ENCODE assay signal across 28 cellular contexts in the genomic region with DNA sequence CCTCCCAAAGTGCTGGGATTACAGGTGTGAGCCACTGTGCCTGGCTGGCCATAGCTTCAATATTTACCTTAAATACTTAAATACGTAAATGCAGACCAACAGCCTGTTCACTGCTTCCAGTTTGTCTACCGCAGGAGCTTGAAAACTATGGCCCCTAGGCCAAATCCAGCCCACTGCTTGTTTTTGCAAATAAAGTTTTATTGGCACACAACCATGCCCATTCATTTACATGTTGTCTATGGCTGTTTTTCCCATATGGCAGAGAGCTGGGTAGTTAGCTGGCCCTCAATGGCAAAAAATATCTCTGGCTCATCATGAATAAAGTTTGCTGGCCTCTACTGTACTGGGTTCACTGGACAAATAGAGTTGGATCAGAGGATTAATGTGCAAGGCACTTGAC. TPM values are rescaled to one million over a fixed set of nuclear protein-coding genes. Genes with fewer than 3 reads are reported as not detected.
"Had no signal": no experiment of that assay in that cellular context is flagged by ENCODE, and none has a peak within 500 bp of the region (broad histone marks: within the 10 kb centered on the region; RNA-seq: fewer than 3 reads in every experiment).

No MANE protein-coding gene starts in this region.

- H3K4me3 Mint-ChIP-seq: activated CD4-positive, alpha-beta T cell treated with anti-CD3 and anti-CD28 coated beads, Interleukin-2, amount 10 ng/mL, durations not matched to agents 24 days and 14 days; activated CD8-positive, alpha-beta T cell treated with anti-CD3 and anti-CD28 coated beads for 36 hours; activated naive CD8-positive, alpha-beta T cell treated with anti-CD3 and anti-CD28 coated beads for 36 hours; activated T-cell treated with anti-CD3 and anti-CD28 coated beads, Interleukin-2, amount 50 U/mL, for 72 hours; activated T-helper 17 cell treated with anti-CD3 and anti-CD28 coated beads, Interleukin-2, amount 50 U/mL, for 72 hours; central memory CD8-positive, alpha-beta T cell had no signal

- H3K27me3 Mint-ChIP-seq: activated CD4-positive, alpha-beta T cell treated with anti-CD3 and anti-CD28 coated beads, Interleukin-2, amount 10 ng/mL, durations not matched to agents 24 days and 14 days; activated CD8-positive, alpha-beta T cell treated with anti-CD3 and anti-CD28 coated beads for 36 hours; activated naive CD8-positive, alpha-beta T cell treated with anti-CD3 and anti-CD28 coated beads for 36 hours; activated T-helper 17 cell treated with anti-CD3 and anti-CD28 coated beads, Interleukin-2, amount 50 U/mL, for 72 hours; central memory CD8-positive, alpha-beta T cell had no signal

- ATAC-seq: activated CD8-positive, alpha-beta T cell treated with anti-CD3 and anti-CD28 coated beads for 36 hours; activated T-cell treated with anti-CD3 and anti-CD28 coated beads, Interleukin-2, amount 50 U/mL, for 72 hours; activated T-helper 17 cell treated with anti-CD3 and anti-CD28 coated beads, Interleukin-2, amount 50 U/mL, for 72 hours; Panc1 had no signal

- H3K4me1 ChIP-seq: SJCRH30 had no signal

- H3K27ac ChIP-seq: cardiac muscle cell, SJCRH30, SK-N-MC had no signal

- H3K27me3 ChIP-seq: cardiac muscle cell, SJCRH30 had no signal

- H3K27ac Mint-ChIP-seq: activated CD4-positive, alpha-beta T cell treated with anti-CD3 and anti-CD28 coated beads, Interleukin-2, amount 10 ng/mL, durations not matched to agents 24 days and 14 days; activated CD8-positive, alpha-beta T cell treated with anti-CD3 and anti-CD28 coated beads for 36 hours; activated naive CD8-positive, alpha-beta T cell treated with anti-CD3 and anti-CD28 coated beads for 36 hours; activated T-cell treated with anti-CD3 and anti-CD28 coated beads, Interleukin-2, amount 50 U/mL, for 72 hours; activated T-helper 17 cell treated with anti-CD3 and anti-CD28 coated beads, Interleukin-2, amount 50 U/mL, for 72 hours had no signal

- FAIRE-seq: TTC549 had no signal

- H3K9me3 ChIP-seq: SJCRH30 had no signal

- DNase-seq: activated CD4-positive, alpha-beta T cell treated with anti-CD3 and anti-CD28 coated beads, Interleukin-2, amount 10 ng/mL, durations not matched to agents 24 days and 14 days; activated CD4-positive, alpha-beta T cell treated with anti-CD3 and anti-CD28 coated beads, Interleukin-2, amount 50 U/mL, for 4 hours; activated CD8-positive, alpha-beta T cell treated with anti-CD3 and anti-CD28 coated beads for 36 hours; activated effector memory CD4-positive, alpha-beta T cell treated with anti-CD3 and anti-CD28 coated beads, Interleukin-2, amount 50 U/mL, for 16 hours; activated naive CD4-positive, alpha-beta T cell; activated naive CD4-positive, alpha-beta T cell treated with anti-CD3 and anti-CD28 coated beads, Interleukin-2, amount 50 U/mL, for 16 hours; activated naive CD8-positive, alpha-beta T cell treated with anti-CD3 and anti-CD28 coated beads for 36 hours; activated T-cell treated with anti-CD3 and anti-CD28 coated beads, Interleukin-2, amount 50 U/mL, for 1 hour; activated T-cell treated with anti-CD3 and anti-CD28 coated beads, Interleukin-2, amount 50 U/mL, for 72 hours; amniotic stem cell; aorta; Karpas-422; NCI-H1105; NCI-H1417 treated with DMSO at 0.1 percent for 48 hours; NCI-H187 treated with DMSO at 0.1 percent for 48 hours; NCI-H2081; NCI-H345; NCI-H524 treated with DMSO at 0.1 percent for 48 hours; SHP77; SJCRH30 had no signal

- H3K4me3 ChIP-seq: cardiac muscle cell, SJCRH30, SK-N-MC had no signal

- H3K9me3 Mint-ChIP-seq: activated CD4-positive, alpha-beta T cell treated with anti-CD3 and anti-CD28 coated beads, Interleukin-2, amount 10 ng/mL, durations not matched to agents 24 days and 14 days; activated CD8-positive, alpha-beta T cell treated with anti-CD3 and anti-CD28 coated beads for 36 hours; activated naive CD8-positive, alpha-beta T cell treated with anti-CD3 and anti-CD28 coated beads for 36 hours; activated T-cell treated with anti-CD3 and anti-CD28 coated beads, Interleukin-2, amount 50 U/mL, for 72 hours; activated T-helper 17 cell treated with anti-CD3 and anti-CD28 coated beads, Interleukin-2, amount 50 U/mL, for 72 hours; central memory CD8-positive, alpha-beta T cell had no signal

RNA-seq across cellular contexts. Expression of a gene that starts 21.7 kb away (rescaled TPM):
- total RNA-seq: NCI-H460, RPMI7951 had no signal
